In the genomic region with DNA sequence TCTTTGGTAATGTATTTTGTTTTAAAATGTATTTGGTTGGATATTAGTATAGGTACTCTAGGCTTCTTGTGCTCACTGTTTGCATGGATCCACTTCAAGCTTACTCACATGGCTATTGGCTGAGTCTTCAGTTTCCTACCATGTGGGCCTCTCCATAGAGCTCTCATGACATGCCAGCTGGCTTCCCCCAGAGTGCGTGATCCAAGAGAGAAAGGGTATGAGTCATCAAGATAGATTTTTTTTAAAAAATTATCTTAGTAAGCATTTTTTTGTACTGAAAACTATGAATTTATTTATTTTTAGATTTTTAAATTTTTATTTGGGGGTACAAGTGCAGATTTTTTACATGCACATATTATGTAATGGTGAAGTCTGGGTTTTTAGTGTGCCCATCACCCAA, we compare ENCODE assay signal across 32 cellular contexts.
DNase-seq lines count a peak whose midpoint lies in the region; FAIRE-seq and TF ChIP-seq lines count a peak whose summit lies in the region.
"Had no signal": no experiment of that assay in that cellular context is flagged by ENCODE, and none has a peak within 500 bp of the region (broad histone marks: within the 10 kb centered on the region; RNA-seq: fewer than 3 reads in every experiment).

No MANE protein-coding gene starts in this region.

- H3K4me1 ChIP-seq in astrocyte (ENCODE audit: insufficient read depth, low read length), result no peaks in the 10 kb centered on the region
- H3K4me1 ChIP-seq: BE2C, Caco-2, heart left ventricle, Peyer's patch, testis had no signal

- no peak overlapping the region for H2AFZ ChIP-seq in astrocyte (ENCODE audit: low read depth, low read length)

- H3K27ac Mint-ChIP-seq in astrocyte (ENCODE audit: unreplicated experiment), result no peak overlapping the region
- H3K27ac Mint-ChIP-seq: activated CD4-positive, alpha-beta T cell treated with anti-CD3 and anti-CD28 coated beads, Interleukin-2, amount 10 ng/mL, durations not matched to agents 7 days and 5 days; naive thymus-derived CD4-positive, alpha-beta T cell; stimulated activated naive B cell treated with anti-CD40 and anti-IgM and Interleukin-4, amounts not matched to agents 10 μg/mL and 1 μg/mL and 100 μg/mL, for 72 hours had no signal

- no peaks in the 10 kb centered on the region for H3K27me3 ChIP-seq in astrocyte (ENCODE audit: insufficient read depth, low read length)
- H3K27me3 ChIP-seq: BE2C, brain microvascular endothelial cell, heart left ventricle, Peyer's patch, testis had no signal

- H3K4me2 ChIP-seq in astrocyte (ENCODE audit: low read length), result no peak overlapping the region
- H3K4me2 ChIP-seq: SK-N-SH had no signal

- no peaks in the 10 kb centered on the region for H3K4me1 Mint-ChIP-seq in astrocyte (ENCODE audit: low read depth, unreplicated experiment)
- H3K4me1 Mint-ChIP-seq: activated CD4-positive, alpha-beta T cell treated with anti-CD3 and anti-CD28 coated beads, Interleukin-2, amount 10 ng/mL, durations not matched to agents 7 days and 5 days; naive thymus-derived CD4-positive, alpha-beta T cell; stimulated activated naive B cell treated with anti-CD40 and anti-IgM and Interleukin-4, amounts not matched to agents 10 μg/mL and 1 μg/mL and 100 μg/mL, for 72 hours had no signal

- no peaks in the 10 kb centered on the region for H3K27me3 Mint-ChIP-seq in astrocyte (ENCODE audit: low read depth, unreplicated experiment)
- H3K27me3 Mint-ChIP-seq: activated CD4-positive, alpha-beta T cell treated with anti-CD3 and anti-CD28 coated beads, Interleukin-2, amount 10 ng/mL, durations not matched to agents 7 days and 5 days; naive thymus-derived CD4-positive, alpha-beta T cell; stimulated activated naive B cell treated with anti-CD40 and anti-IgM and Interleukin-4, amounts not matched to agents 10 μg/mL and 1 μg/mL and 100 μg/mL, for 72 hours had no signal

- no peak overlapping the region for H3K9ac ChIP-seq in astrocyte (ENCODE audit: low read length)
- H3K9ac ChIP-seq: SK-N-SH had no signal

- no peak overlapping the region for H3K4me3 ChIP-seq in astrocyte (ENCODE audit: insufficient read depth, low read depth, low read length)
- H3K4me3 ChIP-seq: heart left ventricle, Peyer's patch, testis had no signal

- H4K20me1 ChIP-seq in astrocyte (ENCODE audit: insufficient read depth, low read length), result no peaks in the 10 kb centered on the region

- no peak for TF ChIP-seq CTCF in astrocyte (IDR thresholded peaks at IDR 0.05; ENCODE audit: insufficient read depth, low read depth, low read length)

- no peaks in the 10 kb centered on the region for H3K79me2 ChIP-seq in astrocyte (ENCODE audit: insufficient read depth, low read length)

- no peaks in the 10 kb centered on the region for H3K9me3 ChIP-seq in astrocyte (ENCODE audit: insufficient read depth, low read depth, low read length)
- H3K9me3 ChIP-seq: BE2C, Caco-2, Peyer's patch, testis had no signal

- DNase-seq in NCI-H510A (lab: John Stamatoyannopoulos, UW) (peak; percentile 1), NCI-H510A treated with DMSO at 0.1 percent for 48 hours (lab: John Stamatoyannopoulos, UW) (no peak), HT1080 (ENCODE audit: low read depth) (peak; percentile 26), astrocyte (ENCODE audit: low read depth) (peak; percentile 47), foreskin melanocyte (peak; percentile 29), mesenteric fat pad (ENCODE audit: low spot score) (no peak), GOT3 (lab: John Stamatoyannopoulos, UW) (no peak), DMS79 treated with DMSO at 0.1 percent for 48 hours (lab: John Stamatoyannopoulos, UW) (no peak)
- DNase-seq: 8988T; activated CD4-positive, alpha-beta T cell treated with anti-CD3 and anti-CD28 coated beads, Interleukin-2, amount 10 ng/mL, durations not matched to agents 7 days and 5 days; activated effector memory CD4-positive, alpha-beta T cell treated with Interleukin-2 at 50 U/mL for 16 hours; BE2C; brain microvascular endothelial cell; Caco-2; EL; KBM-7; left colon; MV-4-11; naive thymus-derived CD4-positive, alpha-beta T cell; NCI-H1694; NCI-H345; NK-92 treated with Interleukin-12 subunit alpha and Interleukin-12 subunit beta, amount 100 ng/mL, for 24 hours; occipital lobe; Peyer's patch; SK-N-SH; stimulated activated CD4-positive, alpha-beta T cell treated with anti-CD3 and anti-CD28 coated beads, Interleukin-2, amount 100 ng/mL, for 48 hours; stimulated activated naive B cell treated with anti-CD40 and anti-IgM and Interleukin-4, amounts not matched to agents 10 μg/mL and 1 μg/mL and 100 μg/mL, for 72 hours; T-helper 2 cell; testis had no signal

- no peak overlapping the region for H3K4me3 Mint-ChIP-seq in astrocyte (ENCODE audit: unreplicated experiment)
- H3K4me3 Mint-ChIP-seq: activated CD4-positive, alpha-beta T cell treated with anti-CD3 and anti-CD28 coated beads, Interleukin-2, amount 10 ng/mL, durations not matched to agents 7 days and 5 days; naive thymus-derived CD4-positive, alpha-beta T cell; stimulated activated naive B cell treated with anti-CD40 and anti-IgM and Interleukin-4, amounts not matched to agents 10 μg/mL and 1 μg/mL and 100 μg/mL, for 72 hours had no signal

- H3K36me3 Mint-ChIP-seq in astrocyte (ENCODE audit: low read depth, unreplicated experiment), result no peaks in the 10 kb centered on the region
- H3K36me3 Mint-ChIP-seq: naive thymus-derived CD4-positive, alpha-beta T cell; stimulated activated naive B cell treated with anti-CD40 and anti-IgM and Interleukin-4, amounts not matched to agents 10 μg/mL and 1 μg/mL and 100 μg/mL, for 72 hours had no signal

- no peak for FAIRE-seq in astrocyte (lab: Jason Lieb, UNC)
- FAIRE-seq: H1 had no signal

- H3K9me3 Mint-ChIP-seq in astrocyte (ENCODE audit: unreplicated experiment), result peaks cover 7% of the 10 kb centered on the region
- H3K9me3 Mint-ChIP-seq: activated CD4-positive, alpha-beta T cell treated with anti-CD3 and anti-CD28 coated beads, Interleukin-2, amount 10 ng/mL, durations not matched to agents 7 days and 5 days had no signal

- H3K36me3 ChIP-seq in astrocyte (ENCODE audit: insufficient read depth, low read length), result no peaks in the 10 kb centered on the region
- H3K36me3 ChIP-seq: BE2C, brain microvascular endothelial cell, heart left ventricle, Peyer's patch had no signal

- H3K27ac ChIP-seq in astrocyte (ENCODE audit: low read depth, low read length), result no peak overlapping the region
- H3K27ac ChIP-seq: brain microvascular endothelial cell, heart left ventricle, Peyer's patch, testis, VCaP had no signal

Comparison
In these comparisons a context has a peak if more than half of its experiments do, and no peak if none do; other contexts are left out.
1. DNase-seq: peak in NCI-H510A (single experiment), HT1080 (single experiment), astrocyte (single experiment) and foreskin melanocyte (single experiment); none in NCI-H510A treated with DMSO at 0.1 percent for 48 hours (single experiment), mesenteric fat pad (single experiment), GOT3 (single experiment) and DMS79 treated with DMSO at 0.1 percent for 48 hours (single experiment).